In genomic region chr13:95391325-95391724, GRCh38 we compare ENCODE assay signal across 19 cellular contexts.
"Had no signal": no experiment of that assay in that cellular context is flagged by ENCODE, and none has a peak within 500 bp of the region (broad histone marks: within the 10 kb centered on the region; RNA-seq: fewer than 3 reads in every experiment).

No MANE protein-coding gene starts in this region.

- H3K79me2 ChIP-seq: hepatocyte had no signal

- H3K4me3 Mint-ChIP-seq: dendritic cell treated with granulocyte-macrophage colony-stimulating factor and Interleukin-4, amounts not matched to agents 40 ng/mL and 50 ng/mL, for 4 days; effector memory CD8-positive, alpha-beta T cell; natural killer cell treated with Interleukin-12 subunit alpha and Interleukin-12 subunit beta and Interleukin-15 and Interleukin-18, amount 100 ng/mL, for 72 hours had no signal

- H3K4me1 ChIP-seq: gastrocnemius medialis, psoas muscle had no signal

- H2AFZ ChIP-seq: hepatocyte had no signal

- H3K9me3 Mint-ChIP-seq: dendritic cell treated with granulocyte-macrophage colony-stimulating factor and Interleukin-4, amounts not matched to agents 40 ng/mL and 50 ng/mL, for 4 days; effector memory CD8-positive, alpha-beta T cell; natural killer cell treated with Interleukin-12 subunit alpha and Interleukin-12 subunit beta and Interleukin-15 and Interleukin-18, amount 100 ng/mL, for 72 hours had no signal

- H3K4me3 ChIP-seq: cardiac muscle cell, esophagus muscularis mucosa, gastrocnemius medialis, hepatocyte, psoas muscle had no signal

- H3K27ac Mint-ChIP-seq: effector memory CD8-positive, alpha-beta T cell; natural killer cell treated with Interleukin-12 subunit alpha and Interleukin-12 subunit beta and Interleukin-15 and Interleukin-18, amount 100 ng/mL, for 72 hours had no signal

- H3K36me3 Mint-ChIP-seq: natural killer cell treated with Interleukin-12 subunit alpha and Interleukin-12 subunit beta and Interleukin-15 and Interleukin-18, amount 100 ng/mL, for 72 hours had no signal

- H3K27me3 ChIP-seq: cardiac muscle cell, esophagus muscularis mucosa, gastrocnemius medialis, hepatocyte had no signal

- H3K36me3 ChIP-seq: cardiac muscle cell, esophagus muscularis mucosa, gastrocnemius medialis had no signal

- DNase-seq: cerebellar nuclear complex; effector memory CD8-positive, alpha-beta T cell; gastrocnemius medialis; glutamatergic neuron; kidney; left colon; mammary epithelial cell; psoas muscle; retina; small intestine; stimulated activated CD4-positive, alpha-beta T cell treated with anti-CD3 and anti-CD28 coated beads, Interleukin-12 subunit alpha, Interleukin-12 subunit beta, amount 100 ng/mL, for 4 hours; stimulated activated naive CD4-positive, alpha-beta T cell treated with Interleukin-2 at 50 U/mL for 16 hours; trophoblast cell had no signal

- H3K4me2 ChIP-seq: hepatocyte had no signal

- H3K9me3 ChIP-seq: esophagus muscularis mucosa, gastrocnemius medialis, psoas muscle had no signal

- H3K27ac ChIP-seq: cardiac muscle cell, epithelial cell of prostate, esophagus muscularis mucosa, gastrocnemius medialis, hepatocyte, psoas muscle had no signal

- ATAC-seq: effector memory CD8-positive, alpha-beta T cell; gastrocnemius medialis; left colon; psoas muscle had no signal
